13 cellular contexts compared by ENCODE assay signal in the genomic region with DNA sequence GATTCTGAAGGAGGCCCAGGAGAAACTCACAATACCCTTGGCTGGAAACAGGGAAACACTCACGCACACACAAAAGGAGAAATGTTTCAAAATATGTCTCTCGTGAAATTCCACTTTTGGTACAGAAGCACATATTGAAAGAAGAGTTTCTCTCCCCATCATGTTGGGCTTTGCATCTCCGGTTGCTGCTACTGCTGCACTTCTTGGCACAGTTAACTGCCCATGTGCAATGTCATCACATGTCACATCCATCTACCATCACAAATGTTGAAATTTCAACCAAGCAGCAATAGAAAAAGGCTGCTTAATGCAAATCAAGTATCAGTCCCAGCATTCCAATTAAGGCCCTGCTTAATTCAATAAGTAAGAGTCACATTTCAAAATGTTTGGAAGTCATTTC.
"Had no signal": no experiment of that assay in that cellular context is flagged by ENCODE, and none has a peak within 500 bp of the region (broad histone marks: within the 10 kb centered on the region; RNA-seq: fewer than 3 reads in every experiment).

No MANE protein-coding gene starts in this region.

- H3K9me3 ChIP-seq: pancreas, thoracic aorta had no signal

- H3K27ac ChIP-seq: pancreas, thoracic aorta had no signal

- DNase-seq: activated CD4-positive, alpha-beta memory T cell treated with anti-CD3 and anti-CD28 coated beads for 36 hours; activated gamma-delta T cell; activated T-cell treated with anti-CD3 and anti-CD28 coated beads, Interleukin-2, amount 50 U/mL, for 48 hours; anterior cingulate cortex; hypothalamus; pancreas; retina; stimulated activated CD4-positive, alpha-beta T cell treated with anti-CD3 and anti-CD28 coated beads, Interleukin-4, amount 100 ng/mL, for 1 hour; stimulated activated CD8-positive, alpha-beta memory T cell treated with anti-CD3 and anti-CD28 coated beads, Interleukin-4, amount 100 ng/mL, for 48 hours; stimulated activated naive CD8-positive, alpha-beta T cell treated with anti-CD3 and anti-CD28 coated beads, Interleukin-15, Interleukin-2, amounts not matched to agents 100 U/mL and 50 U/mL, for 24 hours; T-cell; T1000 had no signal

- H3K4me3 ChIP-seq: pancreas, thoracic aorta had no signal

- H3K27me3 ChIP-seq: pancreas had no signal

- ATAC-seq: stimulated activated naive CD8-positive, alpha-beta T cell treated with anti-CD3 and anti-CD28 coated beads, Interleukin-15, Interleukin-2, amounts not matched to agents 100 U/mL and 50 U/mL, for 24 hours; T-cell had no signal

- H3K36me3 ChIP-seq: pancreas, thoracic aorta had no signal
